In genomic region chr13:113977976-113978375, GRCh38 we compare ENCODE assay signal across 2 cellular contexts.
TF ChIP-seq lines count a peak whose summit lies in the region.

No MANE protein-coding gene starts in this region.

TF ChIP-seq in IMR-90, 13 proteins besides CTCF, POLR2A, EP300 and RAD21:
- TF ChIP-seq RFX5 (IDR thresholded peaks at IDR 0.05; ENCODE audit: low read depth, low read length) = no peak
- no peak for TF ChIP-seq FOS (IDR thresholded peaks at IDR 0.05; ENCODE audit: low read depth, low read length)
- no peak for TF ChIP-seq RCOR1 (IDR thresholded peaks at IDR 0.05; ENCODE audit: insufficient replicate concordance, low read length)
- TF ChIP-seq USF2 (IDR thresholded peaks at IDR 0.05; ENCODE audit: low read depth, low read length) = no peak
- TF ChIP-seq MXI1 (IDR thresholded peaks at IDR 0.05; ENCODE audit: borderline replicate concordance, low read depth, low read length) = no peak
- TF ChIP-seq NFE2L2 (IDR thresholded peaks at IDR 0.05; ENCODE audit: low read depth, low read length) = no peak
- TF ChIP-seq BHLHE40 (IDR thresholded peaks at IDR 0.05; ENCODE audit: low read depth, low read length) = no peak
- no peak for TF ChIP-seq MAFK (IDR thresholded peaks at IDR 0.05; ENCODE audit: low read depth, low read length)
- no peak for TF ChIP-seq MAZ (IDR thresholded peaks at IDR 0.05; ENCODE audit: borderline replicate concordance, low read depth, low read length)
- TF ChIP-seq ELK1 (IDR thresholded peaks at IDR 0.05; ENCODE audit: borderline replicate concordance, low read depth, low read length) = no peak
- TF ChIP-seq CHD1 (IDR thresholded peaks at IDR 0.05; ENCODE audit: low read depth, low read length) = no peak
- no peak for TF ChIP-seq SMC3 (IDR thresholded peaks at IDR 0.05; ENCODE audit: low read depth, low read length)
- no peak for TF ChIP-seq CEBPB (IDR thresholded peaks at IDR 0.05; ENCODE audit: low read depth, low read length)

TF ChIP-seq in GM23338, 12 proteins besides CTCF, POLR2A, EP300 and RAD21:
- TF ChIP-seq EZH2phosphoT487 (IDR thresholded peaks at IDR 0.05; ENCODE audit: unreplicated experiment) (no peak), REST (IDR thresholded peaks at IDR 0.05; ENCODE audit: unreplicated experiment) (no peak), POLR2AphosphoS5 (IDR thresholded peaks at IDR 0.05; ENCODE audit: low read depth) (no peak), STAT1 (IDR thresholded peaks at IDR 0.05; ENCODE audit: unreplicated experiment) (no peak), ZNF331 (CRISPR knock-in tag; IDR thresholded peaks at IDR 0.05; ENCODE audit: low read depth) (no peak), ETS1 (IDR thresholded peaks at IDR 0.05) (no peak), JUNB (IDR thresholded peaks at IDR 0.05; ENCODE audit: unreplicated experiment) (no peak), ZNF114 (CRISPR knock-in tag; IDR thresholded peaks at IDR 0.05) (no peak), NANOG (IDR thresholded peaks at IDR 0.05; ENCODE audit: borderline replicate concordance) (no peak), EZH2 (IDR thresholded peaks at IDR 0.05; ENCODE audit: low read depth, unreplicated experiment) (no peak)
